16 cellular contexts compared by ENCODE assay signal in the genomic region with DNA sequence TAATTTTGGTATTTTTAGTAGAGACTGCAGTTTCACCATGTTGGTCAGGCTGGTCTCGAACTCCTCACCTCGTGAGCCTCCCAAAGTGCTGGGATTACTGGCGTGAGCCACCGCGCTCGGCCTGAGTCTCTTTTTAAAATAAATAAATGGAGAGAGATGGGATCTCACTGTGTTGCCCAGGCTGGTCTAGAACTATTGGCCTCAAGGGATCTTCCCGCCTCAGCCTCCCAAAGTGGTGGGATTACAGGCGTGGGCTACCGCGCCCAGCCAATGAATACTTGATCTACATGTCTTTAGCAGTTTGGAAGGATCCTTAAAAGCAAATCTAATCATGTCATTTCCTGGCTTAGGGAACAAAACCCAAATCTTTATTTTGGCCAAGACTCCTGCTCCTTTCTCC. TPM values are rescaled to one million over a fixed set of nuclear protein-coding genes. Genes with fewer than 3 reads are reported as not detected.
DNase-seq lines count a peak whose midpoint lies in the region; ATAC-seq, FAIRE-seq and TF ChIP-seq lines count a peak whose summit lies in the region.
"Had no signal": no experiment of that assay in that cellular context is flagged by ENCODE, and none has a peak within 500 bp of the region (broad histone marks: within the 10 kb centered on the region; RNA-seq: fewer than 3 reads in every experiment).

No MANE protein-coding gene starts in this region.

- WGBS in K562 (ENCODE audit: insufficient coverage, low coverage, missing lambda C conversion rate), result 97% methylated on average over 10 of the region's 10 CpGs
- 98 to 100% methylated on average over 4 to 10 of the region's 10 CpGs for WGBS in transverse colon (ENCODE audit: low coverage in 1 of 2), 2 donors

- H2AFZ ChIP-seq in Loucy (ENCODE audit: low read length) (no peak overlapping the region), K562 (ENCODE audit: low read depth, low read length) (no peak overlapping the region)

- ATAC-seq in activated T-cell treated with anti-CD3 and anti-CD28 coated beads, Interleukin-2, amount 50 U/mL, for 4 hours, result no peak
- ATAC-seq in K562, result no peak
- no peak for ATAC-seq in HG02759 (IDR thresholded peaks at IDR 0.05; ENCODE audit: unreplicated experiment)
- ATAC-seq in GM21528 (IDR thresholded peaks at IDR 0.05; ENCODE audit: low FRiP score, unreplicated experiment), result no peak
- ATAC-seq: left colon, Right ventricle myocardium inferior had no signal

- H3K79me2 ChIP-seq in Loucy (ENCODE audit: insufficient read depth, low read length) (peaks cover 14% of the 10 kb centered on the region; the same call in 1 of the 2 replicates), K562 (ENCODE audit: control insufficient read depth, insufficient read depth, low read length) (peaks cover 18% of the 10 kb centered on the region; the same call in 2 of the 3 replicates)

- no peak for TF ChIP-seq CTCF in Loucy (conservative IDR thresholded peaks at IDR 0.05; ENCODE audit: low read length)
- no peak for TF ChIP-seq CTCF in K562 (IDR thresholded peaks at IDR 0.05 in 2 of 3, conservative IDR thresholded peaks at IDR 0.05 in 1 of 3; ENCODE audit: insufficient read depth in 2 of 3, low read depth in 1 of 3, low read length in 3 of 3)
- TF ChIP-seq CTCF in transverse colon (IDR thresholded peaks at IDR 0.05), result no peak

- no peaks in the 10 kb centered on the region for H3K9me3 ChIP-seq in Loucy (ENCODE audit: insufficient read depth, low read depth, low read length)
- no peaks in the 10 kb centered on the region for H3K9me3 ChIP-seq in K562 (replicated peaks; ENCODE audit: control insufficient read depth, insufficient read depth, low read depth, low read length)
- H3K9me3 ChIP-seq in skeletal muscle satellite cell (replicated peaks; ENCODE audit: low read length), result no peaks in the 10 kb centered on the region
- no peaks in the 10 kb centered on the region for H3K9me3 ChIP-seq in transverse colon
- H3K9me3 ChIP-seq: vagina had no signal

- H3K27me3 Mint-ChIP-seq in activated T-cell treated with anti-CD3 and anti-CD28 coated beads, Interleukin-2, amount 50 U/mL, for 4 hours (ENCODE audit: low read depth), result no peaks in the 10 kb centered on the region

- DNase-seq in activated T-cell treated with anti-CD3 and anti-CD28 coated beads, Interleukin-2, amount 50 U/mL, for 4 hours, result no peak
- DNase-seq in activated T-cell treated with anti-CD3 and anti-CD28 coated beads for 4 hours (no peak), K562 (ENCODE audit: extremely low read depth in 1 of 4, low spot score in 3 of 4) (no peak), transverse colon (no peak)
- DNase-seq: left colon, NCI-H146, NCI-H524 treated with DMSO at 0.1 percent for 48 hours had no signal

- FAIRE-seq in K562 (lab: Jason Lieb, UNC), result no peak
- FAIRE-seq: H54 had no signal

- H3K9me3 Mint-ChIP-seq in activated T-cell treated with anti-CD3 and anti-CD28 coated beads, Interleukin-2, amount 50 U/mL, for 4 hours, result no peaks in the 10 kb centered on the region

- H3F3A ChIP-seq in Loucy (ENCODE audit: low read depth), result no peaks in the 10 kb centered on the region

- H3K4me3 Mint-ChIP-seq in activated T-cell treated with anti-CD3 and anti-CD28 coated beads, Interleukin-2, amount 50 U/mL, for 4 hours, result peak overlapping the region; percentile 95

- H3K4me1 ChIP-seq in Loucy (ENCODE audit: insufficient read depth, low read length, poor library complexity, severe bottlenecking), result peaks cover 23% of the 10 kb centered on the region
- peaks cover 24 to 42% of the 10 kb centered on the region in 2 experiments for H3K4me1 ChIP-seq in K562 (replicated peaks in 1 of 2; ENCODE audit: control insufficient read depth in 2 of 2, insufficient read depth in 2 of 2, low read length in 2 of 2)
- H3K4me1 ChIP-seq in skeletal muscle satellite cell (ENCODE audit: control insufficient read depth, insufficient read depth, low read length), result peaks cover 2% of the 10 kb centered on the region
- H3K4me1 ChIP-seq in transverse colon, result peaks cover 3 to 8% (median 5%) of the 10 kb centered on the region in 4 donors

- peaks cover 15% of the 10 kb centered on the region for H3K36me3 Mint-ChIP-seq in activated T-cell treated with anti-CD3 and anti-CD28 coated beads, Interleukin-2, amount 50 U/mL, for 4 hours (ENCODE audit: insufficient read depth)

- TF ChIP-seq EP300 in K562 (IDR thresholded peaks at IDR 0.05; ENCODE audit: low read length) (no peak), transverse colon (IDR thresholded peaks at IDR 0.05; ENCODE audit: low read depth) (no peak)

- no peak for TF ChIP-seq RAD21 in K562 (CRISPR knock-in tag; conservative IDR thresholded peaks at IDR 0.05 in 1 of 2, IDR thresholded peaks at IDR 0.05 in 1 of 2)

- BruUV-seq in K562 (replicated peaks; lab: Mats Ljungman, UMichigan), result no TSS peak

- H3K9me1 ChIP-seq in K562 (ENCODE audit: control insufficient read depth, insufficient read depth, low read length), result no peaks in the 10 kb centered on the region

- peaks cover 19% of the 10 kb centered on the region for H3K4me1 Mint-ChIP-seq in activated T-cell treated with anti-CD3 and anti-CD28 coated beads, Interleukin-2, amount 50 U/mL, for 4 hours (ENCODE audit: low read depth)

- TF ChIP-seq POLR2A in K562 (conservative IDR thresholded peaks at IDR 0.05), result no peak
- no peak for TF ChIP-seq POLR2A in transverse colon (IDR thresholded peaks at IDR 0.05)

- no peaks in the 10 kb centered on the region; the same call in 1 of the 2 replicates for H3K36me3 ChIP-seq in Loucy (ENCODE audit: insufficient read depth, low read length)
- peaks cover 33% of the 10 kb centered on the region for H3K36me3 ChIP-seq in K562 (ENCODE audit: control insufficient read depth, insufficient read depth, low read length)
- H3K36me3 ChIP-seq in skeletal muscle satellite cell (ENCODE audit: insufficient read depth, low read length), result no peaks in the 10 kb centered on the region
- H3K36me3 ChIP-seq in transverse colon, result no peaks in the 10 kb centered on the region

- no peaks in the 10 kb centered on the region for H4K20me1 ChIP-seq in Loucy (ENCODE audit: insufficient read depth, low read length, poor library complexity, severe bottlenecking)
- no peaks in the 10 kb centered on the region for H4K20me1 ChIP-seq in K562 (replicated peaks; ENCODE audit: control insufficient read depth, insufficient read depth, low read length)

- POLR2A ChIA-PET in K562 (lab: Yijun Ruan, JAX), result no interaction called here

- H3K9ac ChIP-seq in Loucy (ENCODE audit: low read depth, low read length, poor library complexity, severe bottlenecking) (no peak overlapping the region), K562 (ENCODE audit: insufficient read depth in 1 of 2, low read depth in 2 of 2, low read length in 2 of 2) (no peak overlapping the region), skeletal muscle satellite cell (ENCODE audit: low read depth, low read length) (no peak overlapping the region)

- no peaks in the 10 kb centered on the region for H3K9me2 ChIP-seq in Loucy (replicated peaks; ENCODE audit: low read depth, low read length)

- H3K27ac ChIP-seq in K562 (ENCODE audit: extremely low read depth, low read depth, low read length) (no peak overlapping the region), transverse colon (no peak overlapping the region)
- H3K27ac ChIP-seq: vagina had no signal

- H3K4me2 ChIP-seq in Loucy (ENCODE audit: low read depth, low read length, poor library complexity, severe bottlenecking), result peak overlapping the region; percentile 85
- peak overlapping the region; percentile 33; the same call in 1 of the 2 replicates for H3K4me2 ChIP-seq in K562 (ENCODE audit: insufficient read depth, low read length)
- peak overlapping the region; percentile 49 for H3K4me2 ChIP-seq in skeletal muscle satellite cell (ENCODE audit: low read length)

- peak overlapping the region; percentile 100 for H3K4me3 ChIP-seq in Loucy (ENCODE audit: low read length, poor library complexity, severe bottlenecking)
- no peak overlapping the region for H3K4me3 ChIP-seq in K562
- H3K4me3 ChIP-seq in skeletal muscle satellite cell (ENCODE audit: low read length), result no peak overlapping the region
- no peak overlapping the region for H3K4me3 ChIP-seq in transverse colon

- in situ Hi-C loops in K562 (cut with MboI), result no loop called here
- in situ Hi-C loops in transverse colon (cut with MboI; ENCODE audit: low pct_ligation_motif_present in 1 of 4, low pct_unique_long_range_greater_than_20kb in 1 of 4, low sequenced_read_pairs in 3 of 4), result no loop called here

- CTCF ChIA-PET in K562 (lab: Yijun Ruan, JAX; ENCODE audit: low intra/inter-chr PET ratio), result no interaction called here

- H3K27me3 ChIP-seq in Loucy (ENCODE audit: insufficient read depth, low read length, poor library complexity, severe bottlenecking), result no peaks in the 10 kb centered on the region
- peaks cover 0 to 6% of the 10 kb centered on the region in 2 experiments; a peak in 2 of 5 replicates for H3K27me3 ChIP-seq in K562 (ENCODE audit: control insufficient read depth in 2 of 2, insufficient read depth in 2 of 2, low read length in 2 of 2)
- peaks cover 14% of the 10 kb centered on the region for H3K27me3 ChIP-seq in skeletal muscle satellite cell (ENCODE audit: control insufficient read depth, insufficient read depth, low read length)
- no peaks in the 10 kb centered on the region for H3K27me3 ChIP-seq in transverse colon
- H3K27me3 ChIP-seq: vagina had no signal

- intact Hi-C loops in K562 (cut with micrococcal nuclease), result loop anchor here (5.0 kb wide), 1 partner anchor 182 kb away; no protein-coding TSS in a partner anchor
- intact Hi-C loops in transverse colon (cut with DNase I; ENCODE audit: low total_unique reads), result no loop called here

RNA-seq across cellular contexts. Expression of gene DHODH, which starts 1.2 kb away (rescaled TPM):
- 10 to 100 TPM; 33.4 to 39.0 (median 35.8) TPM for total RNA-seq in activated T-cell treated with anti-CD3 and anti-CD28 coated beads, Interleukin-2, amount 50 U/mL, for 4 hours
- 15.8 and 23.4 TPM in 2 replicates for total RNA-seq in K562 (2011; cell fraction: chromatin; rRNA removed; ENCODE audit: low replicate concordance)
- total RNA-seq in K562 (2011; cell fraction: nucleolus; rRNA removed), result 15.8 and 17.8 TPM in 2 replicates
- total RNA-seq in K562 (2011; cell fraction: nucleoplasm; rRNA removed), result 20.2 and 22.6 TPM in 2 replicates
- 12.7 and 15.9 TPM in 2 replicates for total RNA-seq in K562 (2014; rRNA removed)
- total RNA-seq in K562 (2014; rRNA removed; fragmentation: Illumina TruSeq; extraction: Trizol), result 17.5 and 19.9 TPM in 2 replicates
- total RNA-seq in K562 (2015; rRNA removed; fragmentation: Illumina TruSeq; extraction: Trizol), result 12.7 and 14.9 TPM in 2 replicates
- 15.3 and 17.1 TPM in 2 replicates for total RNA-seq in K562 (2021)
- polyA plus RNA-seq in K562 (2011; rRNA removed), result 9.9 and 12.2 TPM in 2 replicates
- polyA plus RNA-seq in K562 (2011; cell fraction: cytosol; rRNA removed), result 9.1 and 9.7 TPM in 2 replicates
- 9.8 and 13.9 TPM in 2 replicates for polyA plus RNA-seq in K562 (2011; cell fraction: nucleus; rRNA removed)
- polyA plus RNA-seq in K562 (2012), result 5.7 and 9.4 TPM in 2 replicates
- polyA plus RNA-seq in K562 (2014; fragmentation: Illumina TruSeq; extraction: Trizol), result 17.8 and 18.0 TPM in 2 replicates
- polyA plus RNA-seq in K562 (2014; fragmentation: Nextera tagmentation; extraction: Ambion mirVana), result 1 to 10 TPM; 4.3 to 4.9 TPM
- 12.8 and 15.7 TPM in 2 replicates for polyA plus RNA-seq in K562 (2014; rRNA removed)
- 9.1 and 13.2 TPM in 2 replicates for polyA minus RNA-seq in K562 (2011; rRNA and poly(A)+ RNA removed)
- polyA minus RNA-seq in K562 (2011; cell fraction: cytosol; rRNA and poly(A)+ RNA removed), result 4.6 and 9.5 TPM in 2 replicates
- polyA minus RNA-seq in K562 (2011; cell fraction: nucleus; rRNA and poly(A)+ RNA removed), result 8.1 and 13.4 TPM in 2 replicates
- 5.1 and 7.2 TPM in 2 replicates for total RNA-seq in skeletal muscle satellite cell (2012; rRNA removed)
- 1 to 10 TPM in 2 of 4 donors, under 1 TPM in 1, not detected in 1; 0.75 to 4.8 (median 1.6) TPM for total RNA-seq in transverse colon

RNA-seq across cellular contexts. Expression of gene PKD1L3, which starts 9.6 kb away (rescaled TPM):
- not detected for total RNA-seq in activated T-cell treated with anti-CD3 and anti-CD28 coated beads, Interleukin-2, amount 50 U/mL, for 4 hours
- 0.07 and 0.09 TPM in 2 replicates for total RNA-seq in K562 (2011; cell fraction: chromatin; rRNA removed; ENCODE audit: low replicate concordance)
- under 0.01 and 0.13 TPM in 2 replicates for total RNA-seq in K562 (2011; cell fraction: nucleolus; rRNA removed)
- not detected in 2 replicates for total RNA-seq in K562 (2011; cell fraction: nucleoplasm; rRNA removed)
- total RNA-seq in K562 (2014; rRNA removed), result not detected in 2 replicates
- not detected in 2 replicates for total RNA-seq in K562 (2014; rRNA removed; fragmentation: Illumina TruSeq; extraction: Trizol)
- not detected in 2 replicates for total RNA-seq in K562 (2015; rRNA removed; fragmentation: Illumina TruSeq; extraction: Trizol)
- total RNA-seq in K562 (2021), result not detected in 2 replicates
- polyA plus RNA-seq in K562 (2011; rRNA removed), result 0.01 TPM in 2 replicates
- polyA plus RNA-seq in K562 (2011; cell fraction: cytosol; rRNA removed), result not detected in 2 replicates
- polyA plus RNA-seq in K562 (2011; cell fraction: nucleus; rRNA removed), result 0.01 and 0.03 TPM in 2 replicates
- not detected in 2 replicates for polyA plus RNA-seq in K562 (2012)
- 0.03 TPM in 1 of 2 replicates, not detected in the other for polyA plus RNA-seq in K562 (2014; fragmentation: Illumina TruSeq; extraction: Trizol)
- not detected for polyA plus RNA-seq in K562 (2014; fragmentation: Nextera tagmentation; extraction: Ambion mirVana)
- polyA plus RNA-seq in K562 (2014; rRNA removed), result not detected in 2 replicates
- polyA minus RNA-seq in K562 (2011; rRNA and poly(A)+ RNA removed), result 0.06 TPM in 1 of 2 replicates, not detected in the other
- not detected in 2 replicates for polyA minus RNA-seq in K562 (2011; cell fraction: cytosol; rRNA and poly(A)+ RNA removed)
- polyA minus RNA-seq in K562 (2011; cell fraction: nucleus; rRNA and poly(A)+ RNA removed), result not detected in 2 replicates
- not detected in 2 replicates for total RNA-seq in skeletal muscle satellite cell (2012; rRNA removed)
- total RNA-seq in transverse colon, result under 1 TPM in 1 of 4 donors, not detected in 3; 0.16 TPM
- total RNA-seq: cardiac septum, Daoy, vagina had no signal

RNA-seq across cellular contexts. Expression of gene HP, which starts 44.5 kb away (rescaled TPM):
- total RNA-seq in activated T-cell treated with anti-CD3 and anti-CD28 coated beads, Interleukin-2, amount 50 U/mL, for 4 hours, result 10 to 100 TPM in 2 of 3 donors, 1 to 10 TPM in 1; 8.2 to 11.8 (median 11.4) TPM
- total RNA-seq in K562 (2011; cell fraction: chromatin; rRNA removed; ENCODE audit: low replicate concordance), result not detected in 2 replicates
- not detected in 2 replicates for total RNA-seq in K562 (2011; cell fraction: nucleolus; rRNA removed)
- not detected in 2 replicates for total RNA-seq in K562 (2011; cell fraction: nucleoplasm; rRNA removed)
- total RNA-seq in K562 (2014; rRNA removed), result not detected in 2 replicates
- not detected in 2 replicates for total RNA-seq in K562 (2014; rRNA removed; fragmentation: Illumina TruSeq; extraction: Trizol)
- not detected in 2 replicates for total RNA-seq in K562 (2015; rRNA removed; fragmentation: Illumina TruSeq; extraction: Trizol)
- 8.0 and 8.7 TPM in 2 replicates for total RNA-seq in K562 (2021)
- not detected in 2 replicates for polyA plus RNA-seq in K562 (2011; rRNA removed)
- not detected in 2 replicates for polyA plus RNA-seq in K562 (2011; cell fraction: cytosol; rRNA removed)
- 0.13 TPM in 1 of 2 replicates, not detected in the other for polyA plus RNA-seq in K562 (2011; cell fraction: nucleus; rRNA removed)
- 0.03 TPM in 1 of 2 replicates, not detected in the other for polyA plus RNA-seq in K562 (2012)
- not detected in 2 replicates for polyA plus RNA-seq in K562 (2014; fragmentation: Illumina TruSeq; extraction: Trizol)
- polyA plus RNA-seq in K562 (2014; fragmentation: Nextera tagmentation; extraction: Ambion mirVana), result under 1 TPM in 1 of 2 experiments, not detected in 1; 0.04 TPM
- polyA plus RNA-seq in K562 (2014; rRNA removed), result not detected in 2 replicates
- not detected in 2 replicates for polyA minus RNA-seq in K562 (2011; rRNA and poly(A)+ RNA removed)
- polyA minus RNA-seq in K562 (2011; cell fraction: cytosol; rRNA and poly(A)+ RNA removed), result 6.0 TPM in 1 of 2 replicates, not detected in the other
- polyA minus RNA-seq in K562 (2011; cell fraction: nucleus; rRNA and poly(A)+ RNA removed), result not detected in 2 replicates
- total RNA-seq in skeletal muscle satellite cell (2012; rRNA removed), result not detected in 2 replicates
- total RNA-seq in transverse colon, result 1 to 10 TPM in 1 of 4 donors, not detected in 3; 1.9 TPM
- total RNA-seq: Daoy, left colon had no signal

RNA-seq across cellular contexts. Expression of gene HPR, which starts 53.2 kb away (rescaled TPM):
- not detected for total RNA-seq in activated T-cell treated with anti-CD3 and anti-CD28 coated beads, Interleukin-2, amount 50 U/mL, for 4 hours
- total RNA-seq in K562 (2011; cell fraction: chromatin; rRNA removed; ENCODE audit: low replicate concordance), result not detected in 2 replicates
- not detected in 2 replicates for total RNA-seq in K562 (2011; cell fraction: nucleolus; rRNA removed)
- not detected in 2 replicates for total RNA-seq in K562 (2011; cell fraction: nucleoplasm; rRNA removed)
- total RNA-seq in K562 (2014; rRNA removed), result not detected in 2 replicates
- total RNA-seq in K562 (2014; rRNA removed; fragmentation: Illumina TruSeq; extraction: Trizol), result not detected in 2 replicates
- not detected in 2 replicates for total RNA-seq in K562 (2015; rRNA removed; fragmentation: Illumina TruSeq; extraction: Trizol)
- not detected in 2 replicates for total RNA-seq in K562 (2021)
- polyA plus RNA-seq in K562 (2011; rRNA removed), result not detected in 2 replicates
- polyA plus RNA-seq in K562 (2011; cell fraction: cytosol; rRNA removed), result 0.25 TPM in 1 of 2 replicates, not detected in the other
- polyA plus RNA-seq in K562 (2011; cell fraction: nucleus; rRNA removed), result not detected in 2 replicates
- polyA plus RNA-seq in K562 (2012), result not detected in 2 replicates
- not detected in 2 replicates for polyA plus RNA-seq in K562 (2014; fragmentation: Illumina TruSeq; extraction: Trizol)
- polyA plus RNA-seq in K562 (2014; fragmentation: Nextera tagmentation; extraction: Ambion mirVana), result under 1 TPM in 1 of 2 experiments, not detected in 1; 0.07 TPM
- polyA plus RNA-seq in K562 (2014; rRNA removed), result not detected in 2 replicates
- polyA minus RNA-seq in K562 (2011; rRNA and poly(A)+ RNA removed), result not detected in 2 replicates
- polyA minus RNA-seq in K562 (2011; cell fraction: cytosol; rRNA and poly(A)+ RNA removed), result not detected in 2 replicates
- polyA minus RNA-seq in K562 (2011; cell fraction: nucleus; rRNA and poly(A)+ RNA removed), result not detected in 2 replicates
- total RNA-seq in skeletal muscle satellite cell (2012; rRNA removed), result not detected in 2 replicates
- total RNA-seq in transverse colon, result not detected
- total RNA-seq: Daoy, left colon had no signal

Comparison
In these comparisons a context has a peak if more than half of its experiments do, and no peak if none do; other contexts are left out.
1. H3K4me2 ChIP-seq: peak in every context shown above with its lines; median percentile 85 in Loucy; 49 in skeletal muscle satellite cell; 33 in K562.